In the genomic region with DNA sequence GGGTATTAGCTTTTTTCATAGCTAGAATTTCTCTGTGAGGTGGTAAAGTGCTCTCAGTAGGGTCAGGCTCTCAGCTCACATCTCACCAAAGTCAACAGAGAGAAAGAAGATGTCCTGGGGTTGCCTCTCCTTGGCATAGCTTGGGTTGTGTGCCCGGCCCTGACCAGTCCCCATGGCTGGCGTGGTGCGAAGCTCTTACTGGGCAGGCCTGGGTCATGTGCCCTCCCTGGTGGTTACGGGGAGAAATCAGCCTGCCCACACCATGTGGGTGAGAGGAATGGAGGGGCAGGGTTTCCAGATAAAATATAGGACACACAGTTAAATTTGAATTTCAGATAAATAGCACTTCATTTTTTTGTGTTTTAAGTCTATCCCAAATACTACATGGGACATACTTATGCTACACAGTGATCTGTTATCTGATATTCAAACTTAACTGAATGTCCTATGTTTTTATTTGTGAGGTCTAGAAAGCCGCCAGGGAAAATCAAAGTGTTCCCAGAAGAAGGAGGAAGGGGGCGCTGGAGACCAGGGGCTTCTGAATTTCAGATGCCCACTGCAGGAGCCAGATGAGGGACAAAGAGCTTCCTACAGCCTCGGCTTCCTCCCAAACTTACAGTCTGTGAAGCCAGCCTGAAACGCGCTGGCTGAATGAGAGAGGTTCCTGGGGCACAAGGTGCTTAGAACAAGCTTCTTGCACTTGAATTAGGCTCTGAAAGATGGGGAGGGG, we compare ENCODE assay signal across 11 cellular contexts. TPM values are rescaled to one million over a fixed set of nuclear protein-coding genes. Genes with fewer than 3 reads are reported as not detected.
DNase-seq lines count a peak whose midpoint lies in the region; ATAC-seq and TF ChIP-seq lines count a peak whose summit lies in the region.
"Had no signal": no experiment of that assay in that cellular context is flagged by ENCODE, and none has a peak within 500 bp of the region (broad histone marks: within the 10 kb centered on the region; RNA-seq: fewer than 3 reads in every experiment).

No MANE protein-coding gene starts in this region.

- H3K4me3 Mint-ChIP-seq in WTC11, result no peak overlapping the region

- peaks cover 0 to 19% (median 10%) of the 10 kb centered on the region in 12 donors for H3K4me1 ChIP-seq in heart left ventricle
- H3K4me1 ChIP-seq in left ventricle myocardium inferior, result peaks cover 24% of the 10 kb centered on the region
- peaks cover 0 to 46% (median 34%) of the 10 kb centered on the region in 4 donors for H3K4me1 ChIP-seq in tibial artery

- intact Hi-C loops in heart left ventricle (cut with DNase I) (loop anchor here in 8 of 10 donors (2.0 to 10.0 kb wide), 6 partner anchors 71 to 214 kb away; no protein-coding TSS in a partner anchor), cardiac septum (cut with DNase I) (loop anchor here (10.0 kb wide), 1 partner anchor 151 kb away; the partner anchor contains the start of gene CYLD), left ventricle myocardium inferior (cut with micrococcal nuclease) (no loop called here), tibial artery (cut with DNase I; ENCODE audit: low total_unique reads) (no loop called here)

- peak in 1 of 5 donors; percentile 41 for DNase-seq in heart left ventricle
- DNase-seq in cardiac septum (ENCODE audit: low spot score), result no peak
- peak; percentile 71 for DNase-seq in WTC11 (ENCODE audit: low spot score)
- no peak for DNase-seq in left ventricle myocardium inferior
- DNase-seq in tibial artery, result no peak
- no peak for DNase-seq in NCI-H187 treated with DMSO at 0.1 percent for 48 hours (lab: John Stamatoyannopoulos, UW)
- DNase-seq in stimulated activated CD4-positive, alpha-beta T cell treated with anti-CD3 and anti-CD28 coated beads, Interleukin-1b, Interleukin-23, amount 100 ng/mL, for 48 hours, result no peak
- DNase-seq: Kasumi-1, NCI-H510A, T-helper 9 cell had no signal

- H3K27me3 ChIP-seq in heart left ventricle (no peaks in the 10 kb centered on the region), left ventricle myocardium inferior (ENCODE audit: low read depth) (no peaks in the 10 kb centered on the region), tibial artery (no peaks in the 10 kb centered on the region)

- 68 to 72% (median 70%) methylated on average over 9 of the region's 9 CpGs for WGBS in heart left ventricle, 4 donors

- no peaks in the 10 kb centered on the region for H3K9me3 ChIP-seq in heart left ventricle
- no peaks in the 10 kb centered on the region for H3K9me3 ChIP-seq in left ventricle myocardium inferior (replicated peaks)
- H3K9me3 ChIP-seq in tibial artery, result no peaks in the 10 kb centered on the region

- POLR2A ChIA-PET in WTC11 (lab: Charles Lee), result interaction anchor here (0.8 to 1.1 kb wide), 3 partner anchors 10 to 71 kb away, joined by 3 to 4 read pairs (median 3); no protein-coding TSS in a partner anchor

- no peaks in the 10 kb centered on the region for H3K36me3 Mint-ChIP-seq in WTC11

- H3K36me3 ChIP-seq in heart left ventricle (no peaks in the 10 kb centered on the region), left ventricle myocardium inferior (no peaks in the 10 kb centered on the region), tibial artery (peaks cover 0 to 6% (median 0%) of the 10 kb centered on the region in 3 donors)

- no peak for TF ChIP-seq POLR2A in heart left ventricle (IDR thresholded peaks at IDR 0.05)

- ATAC-seq in heart left ventricle, result no peak
- ATAC-seq in WTC11, result peak; percentile 88
- ATAC-seq in GM21447 (IDR thresholded peaks at IDR 0.05; ENCODE audit: unreplicated experiment), result no peak

- H3K4me1 Mint-ChIP-seq in WTC11, result peaks cover 28% of the 10 kb centered on the region

- H3K27me3 Mint-ChIP-seq in WTC11 (ENCODE audit: low read depth), result no peaks in the 10 kb centered on the region

- no peaks in the 10 kb centered on the region for H3K9me3 Mint-ChIP-seq in WTC11

- H3K27ac ChIP-seq in heart left ventricle (peak overlapping the region in 1 of 12 donors; percentile 53), left ventricle myocardium inferior (replicated peaks) (no peak overlapping the region), tibial artery (peak overlapping the region; percentile 47 to 68)

- TF ChIP-seq CTCF in heart left ventricle (IDR thresholded peaks at IDR 0.05) (peak in 9 of 12 donors; percentile 15 to 51 (median 39)), WTC11 (IDR thresholded peaks at IDR 0.05) (0 out of 2 replicates have a peak, but pooled peaks have one; percentile 19), left ventricle myocardium inferior (IDR thresholded peaks at IDR 0.05; ENCODE audit: borderline replicate concordance) (peak; percentile 49), tibial artery (IDR thresholded peaks at IDR 0.05) (no peak)

- no peak overlapping the region for H3K4me3 ChIP-seq in heart left ventricle
- no peak overlapping the region for H3K4me3 ChIP-seq in left ventricle myocardium inferior
- H3K4me3 ChIP-seq in tibial artery, result no peak overlapping the region

- CTCF ChIA-PET in WTC11 (lab: Charles Lee), result interaction anchor here (0.6 to 3.9 kb wide), 59 partner anchors 8 to 284 kb away, joined by 3 to 145 read pairs (median 5); partner anchors contain the start of genes CYLD and NKD1

- H3K27ac Mint-ChIP-seq in WTC11, result peak overlapping the region; percentile 74; the same call in 1 of the 2 replicates

TF ChIP-seq in WTC11, 78 proteins besides CTCF, POLR2A, EP300 and RAD21:
- TF ChIP-seq, protein P1, sequence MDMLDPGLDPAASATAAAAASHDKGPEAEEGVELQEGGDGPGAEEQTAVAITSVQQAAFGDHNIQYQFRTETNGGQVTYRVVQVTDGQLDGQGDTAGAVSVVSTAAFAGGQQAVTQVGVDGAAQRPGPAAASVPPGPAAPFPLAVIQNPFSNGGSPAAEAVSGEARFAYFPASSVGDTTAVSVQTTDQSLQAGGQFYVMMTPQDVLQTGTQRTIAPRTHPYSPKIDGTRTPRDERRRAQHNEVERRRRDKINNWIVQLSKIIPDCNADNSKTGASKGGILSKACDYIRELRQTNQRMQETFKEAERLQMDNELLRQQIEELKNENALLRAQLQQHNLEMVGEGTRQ (CRISPR knock-in tag; IDR thresholded peaks at IDR 0.05), result peak; percentile 60
- TF ChIP-seq, protein P2, sequence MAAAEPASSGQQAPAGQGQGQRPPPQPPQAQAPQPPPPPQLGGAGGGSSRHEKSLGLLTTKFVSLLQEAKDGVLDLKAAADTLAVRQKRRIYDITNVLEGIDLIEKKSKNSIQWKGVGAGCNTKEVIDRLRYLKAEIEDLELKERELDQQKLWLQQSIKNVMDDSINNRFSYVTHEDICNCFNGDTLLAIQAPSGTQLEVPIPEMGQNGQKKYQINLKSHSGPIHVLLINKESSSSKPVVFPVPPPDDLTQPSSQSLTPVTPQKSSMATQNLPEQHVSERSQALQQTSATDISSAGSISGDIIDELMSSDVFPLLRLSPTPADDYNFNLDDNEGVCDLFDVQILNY (CRISPR knock-in tag; IDR thresholded peaks at IDR 0.05), result no peak
- TF ChIP-seq HMGA2 (CRISPR knock-in tag; IDR thresholded peaks at IDR 0.05), result no peak
- TF ChIP-seq HMGXB4 (CRISPR knock-in tag; IDR thresholded peaks at IDR 0.05), result no peak
- no peak for TF ChIP-seq CDX4 (CRISPR knock-in tag; IDR thresholded peaks at IDR 0.05; ENCODE audit: borderline replicate concordance)

RNA-seq across cellular contexts. Expression of gene NKD1, which starts 45.4 kb away (rescaled TPM):
- total RNA-seq in heart left ventricle (1 to 10 TPM in 1 of 9 donors, under 1 TPM in 8; 0.05 to 1.0 (median 0.26) TPM), cardiac septum (0.40 TPM), WTC11 (2021) (6.0 to 9.3 TPM (median 9.1 TPM) in 3 replicates), left ventricle myocardium inferior (1.5 TPM)
- under 1 TPM; 0.23 to 0.32 TPM for polyA plus RNA-seq in heart left ventricle

Comparison
In these comparisons a context has a peak if more than half of its experiments do, and no peak if none do; other contexts are left out.
1. intact Hi-C loops: an anchor here in heart left ventricle (2.0 to 10.0 kb wide) and cardiac septum (10.0 kb wide); none called in left ventricle myocardium inferior and tibial artery.
2. CTCF ChIP-seq: peak in heart left ventricle (9 of 12), WTC11 (single experiment) and left ventricle myocardium inferior (single experiment); none in tibial artery (0 of 2).